Comparison of ENCODE assay signal across 1 cellular context in genomic region chr6:11205721-11206120, GRCh38.
A peak's percentile ranks its signal among the peaks of the same experiment; 100 is the strongest.
TF ChIP-seq lines count a peak whose summit lies in the region.

No MANE protein-coding gene starts in this region.

TF ChIP-seq in HepG2, 621 proteins besides CTCF, POLR2A, EP300 and RAD21 (continued from another document):
- TF ChIP-seq, protein P1, sequence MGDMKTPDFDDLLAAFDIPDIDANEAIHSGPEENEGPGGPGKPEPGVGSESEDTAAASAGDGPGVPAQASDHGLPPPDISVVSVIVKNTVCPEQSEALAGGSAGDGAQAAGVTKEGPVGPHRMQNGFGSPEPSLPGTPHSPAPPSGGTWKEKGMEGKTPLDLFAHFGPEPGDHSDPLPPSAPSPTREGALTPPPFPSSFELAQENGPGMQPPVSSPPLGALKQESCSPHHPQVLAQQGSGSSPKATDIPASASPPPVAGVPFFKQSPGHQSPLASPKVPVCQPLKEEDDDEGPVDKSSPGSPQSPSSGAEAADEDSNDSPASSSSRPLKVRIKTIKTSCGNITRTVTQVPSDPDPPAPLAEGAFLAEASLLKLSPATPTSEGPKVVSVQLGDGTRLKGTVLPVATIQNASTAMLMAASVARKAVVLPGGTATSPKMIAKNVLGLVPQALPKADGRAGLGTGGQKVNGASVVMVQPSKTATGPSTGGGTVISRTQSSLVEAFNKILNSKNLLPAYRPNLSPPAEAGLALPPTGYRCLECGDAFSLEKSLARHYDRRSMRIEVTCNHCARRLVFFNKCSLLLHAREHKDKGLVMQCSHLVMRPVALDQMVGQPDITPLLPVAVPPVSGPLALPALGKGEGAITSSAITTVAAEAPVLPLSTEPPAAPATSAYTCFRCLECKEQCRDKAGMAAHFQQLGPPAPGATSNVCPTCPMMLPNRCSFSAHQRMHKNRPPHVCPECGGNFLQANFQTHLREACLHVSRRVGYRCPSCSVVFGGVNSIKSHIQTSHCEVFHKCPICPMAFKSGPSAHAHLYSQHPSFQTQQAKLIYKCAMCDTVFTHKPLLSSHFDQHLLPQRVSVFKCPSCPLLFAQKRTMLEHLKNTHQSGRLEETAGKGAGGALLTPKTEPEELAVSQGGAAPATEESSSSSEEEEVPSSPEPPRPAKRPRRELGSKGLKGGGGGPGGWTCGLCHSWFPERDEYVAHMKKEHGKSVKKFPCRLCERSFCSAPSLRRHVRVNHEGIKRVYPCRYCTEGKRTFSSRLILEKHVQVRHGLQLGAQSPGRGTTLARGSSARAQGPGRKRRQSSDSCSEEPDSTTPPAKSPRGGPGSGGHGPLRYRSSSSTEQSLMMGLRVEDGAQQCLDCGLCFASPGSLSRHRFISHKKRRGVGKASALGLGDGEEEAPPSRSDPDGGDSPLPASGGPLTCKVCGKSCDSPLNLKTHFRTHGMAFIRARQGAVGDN (CRISPR knock-in tag; IDR thresholded peaks at IDR 0.05), result 0 out of 2 replicates have a peak, but pooled peaks have one; percentile 9
- TF ChIP-seq HNRNPUL1 (IDR thresholded peaks at IDR 0.05; ENCODE audit: low read depth, low read length), result no peak
- TF ChIP-seq ZNF326 (CRISPR knock-in tag; IDR thresholded peaks at IDR 0.05; ENCODE audit: borderline replicate concordance), result no peak
- TF ChIP-seq PAF1 (CRISPR knock-in tag; IDR thresholded peaks at IDR 0.05), result 0 out of 2 replicates have a peak, but pooled peaks have one; percentile 61
- no peak for TF ChIP-seq RBFOX2 (IDR thresholded peaks at IDR 0.05; ENCODE audit: low read depth, low read length)
- TF ChIP-seq, protein P2, sequence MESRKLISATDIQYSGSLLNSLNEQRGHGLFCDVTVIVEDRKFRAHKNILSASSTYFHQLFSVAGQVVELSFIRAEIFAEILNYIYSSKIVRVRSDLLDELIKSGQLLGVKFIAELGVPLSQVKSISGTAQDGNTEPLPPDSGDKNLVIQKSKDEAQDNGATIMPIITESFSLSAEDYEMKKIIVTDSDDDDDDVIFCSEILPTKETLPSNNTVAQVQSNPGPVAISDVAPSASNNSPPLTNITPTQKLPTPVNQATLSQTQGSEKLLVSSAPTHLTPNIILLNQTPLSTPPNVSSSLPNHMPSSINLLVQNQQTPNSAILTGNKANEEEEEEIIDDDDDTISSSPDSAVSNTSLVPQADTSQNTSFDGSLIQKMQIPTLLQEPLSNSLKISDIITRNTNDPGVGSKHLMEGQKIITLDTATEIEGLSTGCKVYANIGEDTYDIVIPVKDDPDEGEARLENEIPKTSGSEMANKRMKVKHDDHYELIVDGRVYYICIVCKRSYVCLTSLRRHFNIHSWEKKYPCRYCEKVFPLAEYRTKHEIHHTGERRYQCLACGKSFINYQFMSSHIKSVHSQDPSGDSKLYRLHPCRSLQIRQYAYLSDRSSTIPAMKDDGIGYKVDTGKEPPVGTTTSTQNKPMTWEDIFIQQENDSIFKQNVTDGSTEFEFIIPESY (CRISPR knock-in tag; IDR thresholded peaks at IDR 0.05), result peak; percentile 68; the same call in 1 of the 2 replicates
- no peak for TF ChIP-seq ZNF543 (CRISPR knock-in tag; IDR thresholded peaks at IDR 0.05)
- TF ChIP-seq TBP (CRISPR knock-in tag; IDR thresholded peaks at IDR 0.05), result no peak
- TF ChIP-seq BCL6 (CRISPR knock-in tag; IDR thresholded peaks at IDR 0.05), result peak; percentile 76
- 0 out of 2 replicates have a peak, but pooled peaks have one; percentile 10 for TF ChIP-seq ZNF441 (CRISPR knock-in tag; IDR thresholded peaks at IDR 0.05; ENCODE audit: borderline replicate concordance)
- peak; percentile 91 for TF ChIP-seq RBM22 (optimal IDR thresholded peaks at IDR 0.05; ENCODE audit: low read length)
- no peak for TF ChIP-seq ATF1 (CRISPR knock-in tag; IDR thresholded peaks at IDR 0.05)
- no peak for TF ChIP-seq TCF7 (IDR thresholded peaks at IDR 0.05; ENCODE audit: low read depth)
